3 cellular contexts compared by ENCODE assay signal in the genomic region with DNA sequence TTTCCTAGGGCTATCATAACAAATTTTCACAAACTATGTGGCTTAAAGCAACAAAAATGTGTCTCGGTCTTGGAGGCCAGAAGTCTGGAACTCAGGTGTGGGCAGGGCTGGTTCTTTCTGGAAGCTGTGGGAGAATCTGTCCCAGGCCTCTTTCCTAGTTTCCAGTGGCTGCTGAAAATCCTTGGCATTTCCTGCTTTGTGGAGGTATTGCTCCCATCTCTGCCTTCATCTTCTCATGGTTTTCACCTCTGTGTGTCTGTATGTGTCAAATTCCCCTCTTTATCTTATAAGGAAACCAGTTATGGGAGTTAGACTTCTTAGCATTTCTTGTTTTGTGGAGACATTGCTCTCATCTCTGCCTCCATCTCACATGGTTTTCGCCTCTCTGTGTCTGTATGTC.
"Had no signal": no experiment of that assay in that cellular context is flagged by ENCODE, and none has a peak within 500 bp of the region (broad histone marks: within the 10 kb centered on the region; RNA-seq: fewer than 3 reads in every experiment).

No MANE protein-coding gene starts in this region.

- ATAC-seq: GM12878 had no signal

- DNase-seq: GDM1, GF-D8 had no signal

- H3K4me3 ChIP-seq: GM12878 had no signal
